8 cellular contexts compared by ENCODE assay signal in the genomic region with DNA sequence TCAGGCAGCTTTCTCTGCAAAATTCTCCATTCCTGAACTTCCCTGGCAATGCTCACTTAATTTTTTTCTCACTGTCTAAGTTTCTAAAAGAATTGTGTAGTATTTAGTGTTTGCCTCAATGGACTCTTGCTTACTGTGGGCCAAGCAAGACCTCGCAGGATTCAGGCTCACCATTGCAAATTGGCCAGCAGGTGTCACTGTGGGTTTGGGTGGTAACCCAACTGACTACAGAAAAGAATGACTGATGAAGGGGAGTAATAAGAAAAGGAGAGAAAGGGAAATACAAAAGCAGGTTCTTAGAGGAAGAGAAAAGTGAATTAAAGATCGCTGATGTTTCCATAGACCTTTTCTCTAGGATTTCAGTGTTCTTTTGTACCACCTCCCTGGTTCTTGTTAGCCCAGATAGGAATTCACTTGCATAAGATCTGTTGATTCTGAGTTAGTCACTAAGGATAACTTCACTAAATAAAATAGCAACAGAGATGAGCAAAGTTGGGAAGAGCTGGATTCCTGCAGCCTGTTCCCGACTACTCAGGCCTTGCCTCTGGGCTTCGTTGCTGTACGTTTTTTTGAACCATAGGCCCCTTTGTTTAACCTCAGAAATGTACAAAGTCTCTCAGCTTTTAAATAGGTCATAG.
DNase-seq lines count a peak whose midpoint lies in the region; FAIRE-seq and TF ChIP-seq lines count a peak whose summit lies in the region.

No MANE protein-coding gene starts in this region.

- TF ChIP-seq CTCF in SU-DHL-6 (IDR thresholded peaks at IDR 0.05; ENCODE audit: insufficient read depth, low read length, poor library complexity, severe bottlenecking), result peak; percentile 95
- peak; percentile 74 to 90 for TF ChIP-seq CTCF in mammary epithelial cell (conservative IDR thresholded peaks at IDR 0.05 in 1 of 2, IDR thresholded peaks at IDR 0.05 in 1 of 2; ENCODE audit: extremely low read depth in 1 of 2, insufficient read depth in 1 of 2, low read depth in 1 of 2, low read length in 2 of 2)
- peak; percentile 88 for TF ChIP-seq CTCF in kidney (IDR thresholded peaks at IDR 0.05; ENCODE audit: borderline replicate concordance, extremely low read depth, insufficient read depth)

- no peak overlapping the region for H3K27ac Mint-ChIP-seq in CD8-positive, alpha-beta memory T cell

- no peak overlapping the region for H3K4me3 Mint-ChIP-seq in CD8-positive, alpha-beta memory T cell

- WGBS in mammary epithelial cell (ENCODE audit: low coverage, missing lambda C conversion rate), result 10% methylated on average over 5 of the region's 5 CpGs

- H3K9ac ChIP-seq in SU-DHL-6 (ENCODE audit: low read length), result no peak overlapping the region
- H3K9ac ChIP-seq in mammary epithelial cell (ENCODE audit: insufficient read depth, low read length), result no peak overlapping the region
- H3K9ac ChIP-seq in kidney (ENCODE audit: low read length in 2 of 2), result no peak overlapping the region

- intact Hi-C loops in mammary epithelial cell (cut with micrococcal nuclease), result loop anchor here (1.0 to 10.0 kb wide), 11 partner anchors 107 to 809 kb away; no protein-coding TSS in a partner anchor
- intact Hi-C loops in kidney (cut with DNase I), result loop anchor here (10.0 kb wide), 1 partner anchor 805 kb away; no protein-coding TSS in a partner anchor

- CTCF ChIA-PET in mammary epithelial cell (lab: Charles Lee; ENCODE audit: low non-redundant PET), result interaction anchor here (0.7 kb wide), 3 partner anchors 54 to 566 kb away, joined by 3 to 7 read pairs (median 3); no protein-coding TSS in a partner anchor
- CTCF ChIA-PET in CD8-positive, alpha-beta memory T cell (lab: Charles Lee), result interaction anchor here (1.4 kb wide), 1 partner anchor 12 kb away, joined by 3 read pairs; no protein-coding TSS in a partner anchor

- H3K4me1 ChIP-seq in mammary epithelial cell (ENCODE audit: insufficient read depth, low read length) (peaks cover 5% of the 10 kb centered on the region), kidney (ENCODE audit: control insufficient read depth in 1 of 2, insufficient read depth in 1 of 2, low read depth in 1 of 2, low read length in 2 of 2) (peaks cover 3 to 4% of the 10 kb centered on the region in 2 donors)
- H3K4me1 ChIP-seq in CD8-positive, alpha-beta memory T cell (ENCODE audit: insufficient read depth, low read length), result no peaks in the 10 kb centered on the region

- H3K27me3 Mint-ChIP-seq in CD8-positive, alpha-beta memory T cell, result no peaks in the 10 kb centered on the region

- BruUV-seq in mammary epithelial cell (replicated peaks; lab: Mats Ljungman, UMichigan), result no TSS peak

- no peaks in the 10 kb centered on the region for H3K27me3 ChIP-seq in MG63
- no peaks in the 10 kb centered on the region for H3K27me3 ChIP-seq in SU-DHL-6 (ENCODE audit: low read length)
- no peaks in the 10 kb centered on the region for H3K27me3 ChIP-seq in mammary epithelial cell (ENCODE audit: insufficient read depth, low read length)
- no peaks in the 10 kb centered on the region for H3K27me3 ChIP-seq in CD8-positive, alpha-beta memory T cell (ENCODE audit: insufficient read depth, low read length, poor library complexity, severe bottlenecking)

- peak; percentile 98 for FAIRE-seq in G401.6 (lab: Jason Lieb, UNC)
- peak; percentile 95 for FAIRE-seq in kidney (lab: Jason Lieb, UNC)

- POLR2A ChIA-PET in CD8-positive, alpha-beta memory T cell (lab: Charles Lee), result no interaction called here

- H3K79me2 ChIP-seq in SU-DHL-6 (ENCODE audit: insufficient read depth, low read length) (no peaks in the 10 kb centered on the region), mammary epithelial cell (ENCODE audit: insufficient read depth, low read length) (no peaks in the 10 kb centered on the region)

- H3F3A ChIP-seq in SU-DHL-6 (ENCODE audit: insufficient read depth), result no peaks in the 10 kb centered on the region

- H3K4me1 Mint-ChIP-seq in CD8-positive, alpha-beta memory T cell, result no peaks in the 10 kb centered on the region

- DNase-seq in H4 (ENCODE audit: low spot score), result peak; percentile 71
- DNase-seq in MG63, result peak; percentile 54
- DNase-seq in mammary epithelial cell, result peak; percentile 55
- peak; percentile 82 for DNase-seq in kidney
- peak; percentile 2 to 26 for DNase-seq in stimulated activated CD4-positive, alpha-beta T cell treated with anti-CD3 and anti-CD28 coated beads, Interleukin-1b, Interleukin-23, amount 100 ng/mL, for 4 hours (ENCODE audit: low read depth in 2 of 2)
- DNase-seq in CD8-positive, alpha-beta memory T cell, result no peak

- H3K9me3 ChIP-seq in MG63 (no peaks in the 10 kb centered on the region), SU-DHL-6 (ENCODE audit: insufficient read depth, low read length) (no peaks in the 10 kb centered on the region), mammary epithelial cell (replicated peaks; ENCODE audit: insufficient read depth, low read length) (no peaks in the 10 kb centered on the region), kidney (ENCODE audit: control insufficient read depth in 1 of 2, low read length in 2 of 2) (no peaks in the 10 kb centered on the region)
- H3K9me3 ChIP-seq in CD8-positive, alpha-beta memory T cell (ENCODE audit: low read length), result no peaks in the 10 kb centered on the region

- dilution Hi-C loops in mammary epithelial cell (cut with HindIII; ENCODE audit: low sequenced_read_pairs), result no loop called here

- no peaks in the 10 kb centered on the region for H3K9me2 ChIP-seq in SU-DHL-6 (replicated peaks; ENCODE audit: insufficient read depth, low read length)

- no peak overlapping the region for H3K4me3 ChIP-seq in MG63
- no peak overlapping the region for H3K4me3 ChIP-seq in SU-DHL-6 (ENCODE audit: insufficient read depth, low read length, poor library complexity, severe bottlenecking)
- H3K4me3 ChIP-seq in mammary epithelial cell (replicated peaks in 1 of 3; ENCODE audit: insufficient read depth in 1 of 3, low read depth in 2 of 3, low read length in 3 of 3), result no peak overlapping the region
- no peak overlapping the region for H3K4me3 ChIP-seq in kidney (ENCODE audit: low read length in 2 of 2)
- H3K4me3 ChIP-seq in CD8-positive, alpha-beta memory T cell (ENCODE audit: low read length), result no peak overlapping the region

- H2AFZ ChIP-seq in SU-DHL-6 (ENCODE audit: low read depth, low read length, severe bottlenecking) (no peak overlapping the region), mammary epithelial cell (ENCODE audit: low read depth, low read length) (no peak overlapping the region)

- H3K9me3 Mint-ChIP-seq in CD8-positive, alpha-beta memory T cell, result peaks cover 0 to 2% (median 0%) of the 10 kb centered on the region in 5 donors

- H4K20me1 ChIP-seq in SU-DHL-6 (ENCODE audit: low read depth, low read length), result no peaks in the 10 kb centered on the region
- H4K20me1 ChIP-seq in mammary epithelial cell (ENCODE audit: insufficient read depth, low read length), result no peaks in the 10 kb centered on the region

- in situ Hi-C loops in mammary epithelial cell (cut with MboI; ENCODE audit: low sequenced_read_pairs in 2 of 2), result loop anchor here (10.0 to 25.0 kb wide), 3 partner anchors 623 to 795 kb away; no protein-coding TSS in a partner anchor

- no peaks in the 10 kb centered on the region for H3K36me3 Mint-ChIP-seq in CD8-positive, alpha-beta memory T cell

- H3K4me2 ChIP-seq in SU-DHL-6 (ENCODE audit: low read depth, low read length, poor library complexity, severe bottlenecking) (no peak overlapping the region), mammary epithelial cell (ENCODE audit: insufficient read depth, low read depth, low read length) (no peak overlapping the region)

- H3K36me3 ChIP-seq in MG63 (no peaks in the 10 kb centered on the region), SU-DHL-6 (ENCODE audit: low read length) (no peaks in the 10 kb centered on the region), mammary epithelial cell (ENCODE audit: insufficient read depth, low read length) (no peaks in the 10 kb centered on the region), kidney (ENCODE audit: control insufficient read depth in 1 of 2, insufficient read depth in 2 of 2, low read length in 2 of 2) (no peaks in the 10 kb centered on the region)
- H3K36me3 ChIP-seq in CD8-positive, alpha-beta memory T cell (ENCODE audit: insufficient read depth, low read length), result no peaks in the 10 kb centered on the region

- no peak overlapping the region for H3K27ac ChIP-seq in SU-DHL-6 (ENCODE audit: low read depth, low read length)
- H3K27ac ChIP-seq in mammary epithelial cell (ENCODE audit: insufficient read depth, low read depth, low read length), result no peak overlapping the region
- no peak overlapping the region for H3K27ac ChIP-seq in kidney (ENCODE audit: low read depth in 2 of 2, low read length in 2 of 2)
- no peak overlapping the region for H3K27ac ChIP-seq in CD8-positive, alpha-beta memory T cell (ENCODE audit: low read depth, low read length)

Comparison
In these comparisons a context has a peak if more than half of its experiments do, and no peak if none do; other contexts are left out.
1. DNase-seq: peak in H4 (single experiment), MG63 (single experiment), mammary epithelial cell (single experiment), kidney (single experiment) and stimulated activated CD4-positive, alpha-beta T cell treated with anti-CD3 and anti-CD28 coated beads, Interleukin-1b, Interleukin-23, amount 100 ng/mL, for 4 hours (2 of 2); none in CD8-positive, alpha-beta memory T cell (0 of 5).
2. Peak in every context shown above with its lines, with median percentiles within 50 percentile points of each other: CTCF ChIP-seq.